In the genomic region with DNA sequence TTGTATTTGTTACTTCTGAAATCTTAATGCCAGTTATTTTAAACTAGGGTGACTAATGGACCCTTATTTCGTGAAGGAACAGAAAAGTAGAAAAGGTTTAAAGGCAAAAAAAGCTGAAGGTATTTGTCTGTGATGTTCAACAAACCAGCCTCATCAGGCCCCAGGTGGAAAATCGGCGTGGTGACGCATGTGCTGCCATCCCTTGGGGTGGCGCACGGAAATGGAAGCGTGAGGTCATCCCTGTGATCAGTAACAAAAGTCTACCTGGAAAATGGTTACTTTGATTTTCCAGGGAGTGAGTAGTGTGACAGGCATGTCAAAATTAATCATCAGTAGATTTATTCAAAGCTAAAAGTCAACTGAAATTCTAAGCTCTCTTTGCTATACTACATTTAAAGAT, we compare ENCODE assay signal across 18 cellular contexts.
"Had no signal": no experiment of that assay in that cellular context is flagged by ENCODE, and none has a peak within 500 bp of the region (broad histone marks: within the 10 kb centered on the region; RNA-seq: fewer than 3 reads in every experiment).

No MANE protein-coding gene starts in this region.

- H3K4me3 ChIP-seq: K562 had no signal

- H3K9me3 ChIP-seq: SK-N-SH had no signal

- H3K27ac ChIP-seq: HL-60, RWPE1 had no signal

- DNase-seq: NCI-H1092, NCI-H1105 treated with DMSO at 0.1 percent for 48 hours, NCI-H1417 treated with DMSO at 0.1 percent for 48 hours, NCI-H146, NCI-H1694 treated with DMSO at 0.1 percent for 48 hours, NCI-H1930, NCI-H2081, NCI-H2107, NCI-H510A, NCI-H524 treated with DMSO at 0.1 percent for 48 hours, NCI-H69, NCI-H774, SHP77, SK-N-SH had no signal

- ATAC-seq: K562, Panc1 had no signal
